ENCODE assay signal across 17 cellular contexts in the genomic region with DNA sequence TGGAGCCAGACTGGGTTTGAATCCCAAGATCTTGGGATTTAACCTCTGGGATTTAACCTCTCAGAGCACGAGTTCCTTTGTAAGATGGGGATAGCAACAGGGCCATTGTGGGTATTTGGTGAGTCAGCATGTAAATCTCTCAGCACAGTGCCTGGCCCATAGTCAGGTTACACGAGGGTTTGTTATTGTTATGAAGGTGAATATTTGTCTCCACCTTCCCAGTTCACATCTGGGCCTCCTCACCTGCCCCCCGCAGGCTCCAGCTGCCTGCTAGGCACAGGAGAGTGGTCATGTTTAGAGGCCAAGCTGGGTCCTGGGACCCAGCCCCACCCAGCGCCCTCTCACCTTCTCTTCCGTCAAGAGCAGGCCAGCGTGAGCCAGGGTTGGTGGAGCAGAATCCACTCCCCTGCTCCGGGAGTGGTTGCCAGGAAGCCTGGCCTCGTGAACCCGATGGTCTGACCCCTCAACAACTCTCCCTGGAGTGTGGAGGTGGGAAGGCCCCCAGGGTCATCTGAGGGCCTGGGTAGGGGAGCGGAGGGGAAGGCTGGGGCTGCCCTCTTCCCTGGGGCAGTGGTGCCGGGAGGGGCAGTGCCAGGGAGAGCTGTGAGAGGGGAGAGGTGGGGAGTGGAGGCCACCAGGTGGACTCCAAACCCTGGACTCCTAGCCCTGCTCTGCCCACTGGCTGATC. TPM values are rescaled to one million over a fixed set of nuclear protein-coding genes. Genes with fewer than 3 reads are reported as not detected.
DNase-seq lines count a peak whose midpoint lies in the region; ATAC-seq and TF ChIP-seq lines count a peak whose summit lies in the region.
"Had no signal": no experiment of that assay in that cellular context is flagged by ENCODE, and none has a peak within 500 bp of the region (broad histone marks: within the 10 kb centered on the region; RNA-seq: fewer than 3 reads in every experiment).

No MANE protein-coding gene starts in this region.

- no peaks in the 10 kb centered on the region for H3K9me3 Mint-ChIP-seq in nephron progenitor cell

- no peak overlapping the region for H2BK120ac ChIP-seq in IMR-90 (ENCODE audit: low read depth, low read length)

- H2AK9ac ChIP-seq in IMR-90 (replicated peaks; ENCODE audit: low read depth, low read length, poor library complexity): no peak overlapping the region

- no peak overlapping the region for H2AK5ac ChIP-seq in IMR-90 (ENCODE audit: low read depth, low read length)

- no peak overlapping the region for H3K4ac ChIP-seq in IMR-90 (ENCODE audit: low read depth, low read length)

- H3K27me3 Mint-ChIP-seq in nephron progenitor cell (ENCODE audit: low read depth, poor library complexity): peaks cover 5% of the 10 kb centered on the region

- dilution Hi-C loops in IMR-90 (cut with HindIII; ENCODE audit: low sequenced_read_pairs, unreplicated experiment): no loop called here

- CTCF ChIA-PET in IMR-90 (lab: Yijun Ruan, JAX): no interaction called here

- no peak for TF ChIP-seq POLR2A in IMR-90 (IDR thresholded peaks at IDR 0.05; ENCODE audit: low read depth, low read length)

- H3K79me1 ChIP-seq in IMR-90 (ENCODE audit: low read depth in 1 of 2, low read length in 2 of 2): no peaks in the 10 kb centered on the region

- no peaks in the 10 kb centered on the region for H3K9me1 ChIP-seq in IMR-90 (ENCODE audit: insufficient read depth, low read length)

- H3K36me3 Mint-ChIP-seq in nephron progenitor cell (ENCODE audit: low read depth): no peaks in the 10 kb centered on the region

- no peak overlapping the region for H3K4me3 ChIP-seq in IMR-90 (ENCODE audit: insufficient read depth, low read depth, low read length)
- no peak overlapping the region for H3K4me3 ChIP-seq in epithelial cell of esophagus (ENCODE audit: low read length)
- H3K4me3 ChIP-seq in osteoblast (ENCODE audit: insufficient read depth, low read length): no peak overlapping the region
- H3K4me3 ChIP-seq in left lung: no peak overlapping the region
- H3K4me3 ChIP-seq: Peyer's patch, SK-N-MC had no signal

- peaks cover 83% of the 10 kb centered on the region for H3K27me3 ChIP-seq in IMR-90 (ENCODE audit: control insufficient read depth, insufficient read depth, low read length)
- H3K27me3 ChIP-seq in osteoblast (ENCODE audit: insufficient read depth, low read length): peaks cover 45% of the 10 kb centered on the region
- H3K27me3 ChIP-seq in left lung: peaks cover 0 to 41% of the 10 kb centered on the region in 2 donors
- H3K27me3 ChIP-seq: Peyer's patch had no signal

- WGBS in IMR-90 (ENCODE audit: extremely low coverage in 2 of 2, insufficient read length in 1 of 2), 2 experiments: no CpG with 5 or more reads among the region's 11 CpGs

- H4K5ac ChIP-seq in IMR-90 (ENCODE audit: low read depth, low read length): no peak overlapping the region

- H3K27ac ChIP-seq in IMR-90 (ENCODE audit: insufficient read depth, low read length) (no peak overlapping the region), osteoblast (ENCODE audit: low read depth, low read length) (no peak overlapping the region), left lung (no peak overlapping the region)
- H3K27ac ChIP-seq: C4-2B, KMS-11, Peyer's patch, SK-N-MC had no signal

- TF ChIP-seq CTCF in IMR-90 (conservative IDR thresholded peaks at IDR 0.05; ENCODE audit: low read depth, low read length) (no peak), epithelial cell of esophagus (IDR thresholded peaks at IDR 0.05; ENCODE audit: insufficient read depth, low read depth, low read length, missing control alignments) (no peak), osteoblast (IDR thresholded peaks at IDR 0.05; ENCODE audit: extremely low read depth, low read depth, low read length) (no peak), left lung (IDR thresholded peaks at IDR 0.05) (no peak), nephron progenitor cell (IDR thresholded peaks at IDR 0.05) (no peak)

- H4K8ac ChIP-seq in IMR-90 (ENCODE audit: low read depth in 2 of 2, low read length in 2 of 2): no peak overlapping the region

- no peak overlapping the region for H3K27ac Mint-ChIP-seq in nephron progenitor cell

- in situ Hi-C loops in IMR-90 (cut with MboI; ENCODE audit: low sequenced_read_pairs): no loop called here

- no peak overlapping the region for H3K14ac ChIP-seq in IMR-90 (replicated peaks; ENCODE audit: low read depth, low read length)

- no peaks in the 10 kb centered on the region for H4K20me1 ChIP-seq in IMR-90 (ENCODE audit: insufficient read depth, low read length)
- no peaks in the 10 kb centered on the region for H4K20me1 ChIP-seq in osteoblast (ENCODE audit: insufficient read depth, low read length)

- no peak overlapping the region for H3K56ac ChIP-seq in IMR-90 (ENCODE audit: extremely low read depth, insufficient read depth, low read length)

- no peak overlapping the region for H4K91ac ChIP-seq in IMR-90 (ENCODE audit: insufficient read depth, low read depth, low read length)

- H3K36me3 ChIP-seq in IMR-90 (ENCODE audit: control insufficient read depth, insufficient read depth, low read length) (no peaks in the 10 kb centered on the region), osteoblast (ENCODE audit: insufficient read depth, low read length) (no peaks in the 10 kb centered on the region), left lung (no peaks in the 10 kb centered on the region)
- H3K36me3 ChIP-seq: Peyer's patch had no signal

- no peaks in the 10 kb centered on the region for H3K79me2 ChIP-seq in osteoblast (ENCODE audit: insufficient read depth, low read length)

- H3K9ac ChIP-seq in IMR-90 (ENCODE audit: low read depth, low read length): no peak overlapping the region
- H3K9ac ChIP-seq: KMS-11 had no signal

- POLR2A ChIA-PET in IMR-90 (lab: Charles Lee; ENCODE audit: unreplicated experiment): no interaction called here

- peaks cover 79% of the 10 kb centered on the region for H3K4me1 Mint-ChIP-seq in nephron progenitor cell

- TF ChIP-seq RAD21 in IMR-90 (IDR thresholded peaks at IDR 0.05; ENCODE audit: low read length): no peak

- no TSS peak for BruUV-seq in IMR-90 (replicated peaks; lab: Mats Ljungman, UMichigan)

- ATAC-seq in IMR-90 (ENCODE audit: low read depth) (no peak), left lung (no peak), HG02981 (IDR thresholded peaks at IDR 0.05; ENCODE audit: unreplicated experiment) (no peak)

- H2BK20ac ChIP-seq in IMR-90 (ENCODE audit: low read depth, low read length): no peak overlapping the region

- no peak overlapping the region for H2BK15ac ChIP-seq in IMR-90 (ENCODE audit: low read depth, low read length)

- H3K23ac ChIP-seq in IMR-90 (ENCODE audit: low read depth, low read length): no peak overlapping the region

- no peak overlapping the region for H3K4me3 Mint-ChIP-seq in nephron progenitor cell

- H3K4me1 ChIP-seq in IMR-90 (ENCODE audit: control insufficient read depth, insufficient read depth, low read length): no peaks in the 10 kb centered on the region
- no peaks in the 10 kb centered on the region for H3K4me1 ChIP-seq in osteoblast (ENCODE audit: insufficient read depth, low read length)
- H3K4me1 ChIP-seq in left lung: no peaks in the 10 kb centered on the region
- H3K4me1 ChIP-seq: Peyer's patch had no signal

- DNase-seq in ELF-1 (ENCODE audit: low read depth, low spot score): peak; percentile 41
- DNase-seq in IMR-90: no peak
- peak; percentile 11 for DNase-seq in epithelial cell of esophagus (ENCODE audit: low read depth)
- peak; percentile 51 for DNase-seq in osteoblast (ENCODE audit: insufficient read length, low spot score, missing footprints)
- no peak for DNase-seq in left lung
- DNase-seq in activated CD4-positive, CD25-positive, alpha-beta regulatory T cell treated with anti-CD3 and anti-CD28 coated beads, Interleukin-2, amount 50 U/mL, for 72 hours: no peak
- no peak for DNase-seq in nephron progenitor cell
- DNase-seq: DMS 273 treated with DMSO at 0.1 percent for 48 hours, GF-D8, NCI-H1048, NCI-H510A treated with DMSO at 0.1 percent for 48 hours, Peyer's patch, Right ventricle myocardium superior had no signal

- H3K18ac ChIP-seq in IMR-90 (ENCODE audit: low read depth, low read length): no peak overlapping the region

- H2AFZ ChIP-seq in IMR-90 (replicated peaks; ENCODE audit: low read length, poor library complexity) (no peak overlapping the region), osteoblast (ENCODE audit: low read length) (no peak overlapping the region)

- H3K4me2 ChIP-seq in IMR-90 (ENCODE audit: low read depth, low read length) (no peak overlapping the region), osteoblast (ENCODE audit: insufficient read depth, low read length) (no peak overlapping the region)
- H3K4me2 ChIP-seq: KMS-11 had no signal

- H2BK5ac ChIP-seq in IMR-90 (ENCODE audit: low read depth, low read length, poor library complexity, severe bottlenecking): no peak overlapping the region

- intact Hi-C loops in IMR-90 (cut with micrococcal nuclease) (no loop called here), left lung (cut with DNase I) (loop anchor here in 1 of 2 donors (10.0 kb wide), 1 partner anchor 149 kb away; the partner anchor contains the start of gene COL13A1)

- H3K9me3 ChIP-seq in IMR-90 (ENCODE audit: control insufficient read depth, insufficient read depth, low read length): peaks cover 5% of the 10 kb centered on the region
- no peaks in the 10 kb centered on the region for H3K9me3 ChIP-seq in osteoblast (ENCODE audit: low read depth, low read length)
- H3K9me3 ChIP-seq in left lung: no peaks in the 10 kb centered on the region
- H3K9me3 ChIP-seq: Peyer's patch had no signal

TF ChIP-seq in IMR-90, 13 proteins besides CTCF, POLR2A, EP300 and RAD21:
- TF ChIP-seq MAFK (IDR thresholded peaks at IDR 0.05; ENCODE audit: low read depth, low read length): 0 out of 2 replicates have a peak, but pooled peaks have one; percentile 9
- TF ChIP-seq NFE2L2 (IDR thresholded peaks at IDR 0.05; ENCODE audit: low read depth, low read length): no peak

RNA-seq across cellular contexts. Expression of gene FAM241B, which starts 26.0 kb away (rescaled TPM):
- total RNA-seq in IMR-90 (2012; rRNA removed) (0.18 and 0.28 TPM in 2 replicates), osteoblast (0.36 TPM in 1 of 2 replicates, not detected in the other), left lung (1 to 10 TPM; 9.3 to 9.6 TPM)
- 1.2 and 1.4 TPM in 2 replicates for polyA plus RNA-seq in IMR-90 (2012; rRNA removed)
- polyA plus RNA-seq in IMR-90 (2012; cell fraction: cytosol; rRNA removed): 0.79 and 1.4 TPM in 2 replicates
- polyA plus RNA-seq in IMR-90 (2012; cell fraction: nucleus; rRNA removed; ENCODE audit: low replicate concordance): 0.96 and 1.1 TPM in 2 replicates

Comparison
In these comparisons a context has a peak if more than half of its experiments do, and no peak if none do; other contexts are left out.
1. DNase-seq: peak in ELF-1 (single experiment), epithelial cell of esophagus (single experiment) and osteoblast (single experiment); none in IMR-90 (single experiment), left lung (0 of 2), activated CD4-positive, CD25-positive, alpha-beta regulatory T cell treated with anti-CD3 and anti-CD28 coated beads, Interleukin-2, amount 50 U/mL, for 72 hours (single experiment) and nephron progenitor cell (single experiment).